Comparison of ENCODE assay signal across 2 cellular contexts in the genomic region with DNA sequence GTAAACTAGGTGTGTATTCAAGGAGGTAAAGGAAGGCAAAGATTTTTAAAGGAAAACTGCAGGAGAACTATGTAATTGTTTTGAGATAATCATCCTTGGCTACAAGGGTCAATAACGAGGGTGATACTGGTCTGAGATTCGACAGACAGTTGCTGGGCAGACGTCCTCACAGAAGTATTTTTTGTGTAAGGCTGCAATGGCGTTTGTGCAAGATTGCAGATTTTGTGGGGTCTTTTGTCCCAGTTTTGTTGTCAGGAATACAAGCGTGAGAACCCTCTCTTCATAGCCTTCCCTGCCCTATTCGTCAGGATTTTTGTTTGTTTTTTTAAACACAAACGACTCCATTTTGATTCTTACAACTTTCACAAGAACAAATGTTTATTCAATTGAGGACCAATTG.
TF ChIP-seq lines count a peak whose summit lies in the region.

No MANE protein-coding gene starts in this region.

TF ChIP-seq in HepG2, 621 proteins besides CTCF, POLR2A, EP300 and RAD21:
- TF ChIP-seq NCOA5 (CRISPR knock-in tag; IDR thresholded peaks at IDR 0.05), result no peak
- TF ChIP-seq MAFK (conservative IDR thresholded peaks at IDR 0.05 in 1 of 2, IDR thresholded peaks at IDR 0.05 in 1 of 2; ENCODE audit: low read length in 2 of 2), result peak; percentile 62 to 69
- TF ChIP-seq MAFF (IDR thresholded peaks at IDR 0.05; ENCODE audit: low read depth, low read length), result peak; percentile 64
TF ChIP-seq in HepG2: peak in this region for 2.

TF ChIP-seq in GM23338, 12 proteins besides CTCF, POLR2A, EP300 and RAD21 (continued from another document):
- TF ChIP-seq CREB1 (CRISPR knock-in tag; IDR thresholded peaks at IDR 0.05; ENCODE audit: low read depth) (no peak), ZNF331 (CRISPR knock-in tag; IDR thresholded peaks at IDR 0.05; ENCODE audit: low read depth) (no peak), STAT1 (IDR thresholded peaks at IDR 0.05; ENCODE audit: unreplicated experiment) (no peak), POLR2AphosphoS5 (IDR thresholded peaks at IDR 0.05; ENCODE audit: low read depth) (no peak), JUNB (IDR thresholded peaks at IDR 0.05; ENCODE audit: unreplicated experiment) (no peak)
- TF ChIP-seq, protein P1, sequence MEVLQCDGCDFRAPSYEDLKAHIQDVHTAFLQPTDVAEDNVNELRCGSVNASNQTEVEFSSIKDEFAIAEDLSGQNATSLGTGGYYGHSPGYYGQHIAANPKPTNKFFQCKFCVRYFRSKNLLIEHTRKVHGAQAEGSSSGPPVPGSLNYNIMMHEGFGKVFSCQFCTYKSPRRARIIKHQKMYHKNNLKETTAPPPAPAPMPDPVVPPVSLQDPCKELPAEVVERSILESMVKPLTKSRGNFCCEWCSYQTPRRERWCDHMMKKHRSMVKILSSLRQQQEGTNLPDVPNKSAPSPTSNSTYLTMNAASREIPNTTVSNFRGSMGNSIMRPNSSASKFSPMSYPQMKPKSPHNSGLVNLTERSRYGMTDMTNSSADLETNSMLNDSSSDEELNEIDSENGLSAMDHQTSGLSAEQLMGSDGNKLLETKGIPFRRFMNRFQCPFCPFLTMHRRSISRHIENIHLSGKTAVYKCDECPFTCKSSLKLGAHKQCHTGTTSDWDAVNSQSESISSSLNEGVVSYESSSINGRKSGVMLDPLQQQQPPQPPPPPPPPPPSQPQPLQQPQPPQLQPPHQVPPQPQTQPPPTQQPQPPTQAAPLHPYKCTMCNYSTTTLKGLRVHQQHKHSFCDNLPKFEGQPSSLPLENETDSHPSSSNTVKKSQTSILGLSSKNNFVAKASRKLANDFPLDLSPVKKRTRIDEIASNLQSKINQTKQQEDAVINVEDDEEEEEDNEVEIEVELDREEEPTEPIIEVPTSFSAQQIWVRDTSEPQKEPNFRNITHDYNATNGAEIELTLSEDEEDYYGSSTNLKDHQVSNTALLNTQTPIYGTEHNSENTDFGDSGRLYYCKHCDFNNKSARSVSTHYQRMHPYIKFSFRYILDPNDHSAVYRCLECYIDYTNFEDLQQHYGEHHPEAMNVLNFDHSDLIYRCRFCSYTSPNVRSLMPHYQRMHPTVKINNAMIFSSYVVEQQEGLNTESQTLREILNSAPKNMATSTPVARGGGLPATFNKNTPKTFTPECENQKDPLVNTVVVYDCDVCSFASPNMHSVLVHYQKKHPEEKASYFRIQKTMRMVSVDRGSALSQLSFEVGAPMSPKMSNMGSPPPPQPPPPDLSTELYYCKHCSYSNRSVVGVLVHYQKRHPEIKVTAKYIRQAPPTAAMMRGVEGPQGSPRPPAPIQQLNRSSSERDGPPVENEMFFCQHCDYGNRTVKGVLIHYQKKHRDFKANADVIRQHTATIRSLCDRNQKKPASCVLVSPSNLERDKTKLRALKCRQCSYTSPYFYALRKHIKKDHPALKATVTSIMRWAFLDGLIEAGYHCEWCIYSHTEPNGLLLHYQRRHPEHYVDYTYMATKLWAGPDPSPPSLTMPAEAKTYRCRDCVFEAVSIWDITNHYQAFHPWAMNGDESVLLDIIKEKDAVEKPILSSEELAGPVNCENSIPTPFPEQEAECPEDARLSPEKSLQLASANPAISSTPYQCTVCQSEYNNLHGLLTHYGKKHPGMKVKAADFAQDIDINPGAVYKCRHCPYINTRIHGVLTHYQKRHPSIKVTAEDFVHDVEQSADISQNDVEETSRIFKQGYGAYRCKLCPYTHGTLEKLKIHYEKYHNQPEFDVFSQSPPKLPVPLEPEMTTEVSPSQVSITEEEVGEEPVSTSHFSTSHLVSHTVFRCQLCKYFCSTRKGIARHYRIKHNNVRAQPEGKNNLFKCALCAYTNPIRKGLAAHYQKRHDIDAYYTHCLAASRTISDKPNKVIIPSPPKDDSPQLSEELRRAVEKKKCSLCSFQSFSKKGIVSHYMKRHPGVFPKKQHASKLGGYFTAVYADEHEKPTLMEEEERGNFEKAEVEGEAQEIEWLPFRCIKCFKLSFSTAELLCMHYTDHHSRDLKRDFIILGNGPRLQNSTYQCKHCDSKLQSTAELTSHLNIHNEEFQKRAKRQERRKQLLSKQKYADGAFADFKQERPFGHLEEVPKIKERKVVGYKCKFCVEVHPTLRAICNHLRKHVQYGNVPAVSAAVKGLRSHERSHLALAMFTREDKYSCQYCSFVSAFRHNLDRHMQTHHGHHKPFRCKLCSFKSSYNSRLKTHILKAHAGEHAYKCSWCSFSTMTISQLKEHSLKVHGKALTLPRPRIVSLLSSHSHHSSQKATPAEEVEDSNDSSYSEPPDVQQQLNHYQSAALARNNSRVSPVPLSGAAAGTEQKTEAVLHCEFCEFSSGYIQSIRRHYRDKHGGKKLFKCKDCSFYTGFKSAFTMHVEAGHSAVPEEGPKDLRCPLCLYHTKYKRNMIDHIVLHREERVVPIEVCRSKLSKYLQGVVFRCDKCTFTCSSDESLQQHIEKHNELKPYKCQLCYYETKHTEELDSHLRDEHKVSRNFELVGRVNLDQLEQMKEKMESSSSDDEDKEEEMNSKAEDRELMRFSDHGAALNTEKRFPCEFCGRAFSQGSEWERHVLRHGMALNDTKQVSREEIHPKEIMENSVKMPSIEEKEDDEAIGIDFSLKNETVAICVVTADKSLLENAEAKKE (CRISPR knock-in tag; IDR thresholded peaks at IDR 0.05), result no peak
- TF ChIP-seq, protein P2, sequence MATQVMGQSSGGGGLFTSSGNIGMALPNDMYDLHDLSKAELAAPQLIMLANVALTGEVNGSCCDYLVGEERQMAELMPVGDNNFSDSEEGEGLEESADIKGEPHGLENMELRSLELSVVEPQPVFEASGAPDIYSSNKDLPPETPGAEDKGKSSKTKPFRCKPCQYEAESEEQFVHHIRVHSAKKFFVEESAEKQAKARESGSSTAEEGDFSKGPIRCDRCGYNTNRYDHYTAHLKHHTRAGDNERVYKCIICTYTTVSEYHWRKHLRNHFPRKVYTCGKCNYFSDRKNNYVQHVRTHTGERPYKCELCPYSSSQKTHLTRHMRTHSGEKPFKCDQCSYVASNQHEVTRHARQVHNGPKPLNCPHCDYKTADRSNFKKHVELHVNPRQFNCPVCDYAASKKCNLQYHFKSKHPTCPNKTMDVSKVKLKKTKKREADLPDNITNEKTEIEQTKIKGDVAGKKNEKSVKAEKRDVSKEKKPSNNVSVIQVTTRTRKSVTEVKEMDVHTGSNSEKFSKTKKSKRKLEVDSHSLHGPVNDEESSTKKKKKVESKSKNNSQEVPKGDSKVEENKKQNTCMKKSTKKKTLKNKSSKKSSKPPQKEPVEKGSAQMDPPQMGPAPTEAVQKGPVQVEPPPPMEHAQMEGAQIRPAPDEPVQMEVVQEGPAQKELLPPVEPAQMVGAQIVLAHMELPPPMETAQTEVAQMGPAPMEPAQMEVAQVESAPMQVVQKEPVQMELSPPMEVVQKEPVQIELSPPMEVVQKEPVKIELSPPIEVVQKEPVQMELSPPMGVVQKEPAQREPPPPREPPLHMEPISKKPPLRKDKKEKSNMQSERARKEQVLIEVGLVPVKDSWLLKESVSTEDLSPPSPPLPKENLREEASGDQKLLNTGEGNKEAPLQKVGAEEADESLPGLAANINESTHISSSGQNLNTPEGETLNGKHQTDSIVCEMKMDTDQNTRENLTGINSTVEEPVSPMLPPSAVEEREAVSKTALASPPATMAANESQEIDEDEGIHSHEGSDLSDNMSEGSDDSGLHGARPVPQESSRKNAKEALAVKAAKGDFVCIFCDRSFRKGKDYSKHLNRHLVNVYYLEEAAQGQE (IDR thresholded peaks at IDR 0.05; ENCODE audit: unreplicated experiment), result no peak
